Comparison of ENCODE assay signal across 13 cellular contexts in genomic region chr10:112959207-112959838, GRCh38. TPM values are rescaled to one million over a fixed set of nuclear protein-coding genes. Genes with fewer than 3 reads are reported as not detected.
DNase-seq lines count a peak whose midpoint lies in the region; ATAC-seq and TF ChIP-seq lines count a peak whose summit lies in the region.
"Had no signal": no experiment of that assay in that cellular context is flagged by ENCODE, and none has a peak within 500 bp of the region (broad histone marks: within the 10 kb centered on the region; RNA-seq: fewer than 3 reads in every experiment).

No MANE protein-coding gene starts in this region.

- in situ Hi-C loops in SK-MEL-5 (cut with HindIII; ENCODE audit: low pct_unique_long_range_greater_than_20kb, low sequenced_read_pairs), result no loop called here

- H3K4me1 ChIP-seq in psoas muscle, result peaks cover 46% of the 10 kb centered on the region

- no peaks in the 10 kb centered on the region for H3K27me3 ChIP-seq in psoas muscle (ENCODE audit: insufficient read depth in 3 of 3, low read length in 2 of 3)
- H3K27me3 ChIP-seq: gastroesophageal sphincter had no signal

- 72 to 75% (median 72%) methylated on average over 6 of the region's 6 CpGs for WGBS in psoas muscle, 3 donors

- no peak for ATAC-seq in HG03108 (IDR thresholded peaks at IDR 0.05; ENCODE audit: unreplicated experiment)
- no peak for ATAC-seq in GM19467 (IDR thresholded peaks at IDR 0.05; ENCODE audit: unreplicated experiment)
- ATAC-seq in psoas muscle, result no peak
- ATAC-seq: activated CD8-positive, alpha-beta memory T cell treated with anti-CD3 and anti-CD28 coated beads, Interleukin-2, amount 10 ng/mL, durations not matched to agents 7 days and 5 days; gastroesophageal sphincter had no signal

- no peak overlapping the region for H3K27ac ChIP-seq in psoas muscle
- H3K27ac ChIP-seq: gastroesophageal sphincter had no signal

- TF ChIP-seq CTCF in fibroblast of the aortic adventitia (IDR thresholded peaks at IDR 0.05; ENCODE audit: insufficient read depth, low read length) (no peak), psoas muscle (IDR thresholded peaks at IDR 0.05) (no peak)

- H3K36me3 ChIP-seq in psoas muscle (ENCODE audit: insufficient read depth in 1 of 2, low read depth in 1 of 2), result no peaks in the 10 kb centered on the region
- H3K36me3 ChIP-seq: gastroesophageal sphincter had no signal

- DNase-seq in HCEC 1CT (peak; percentile 35), SK-MEL-5 (ENCODE audit: low read depth, low spot score) (peak; percentile 50), fibroblast of the aortic adventitia (ENCODE audit: low read depth) (peak; percentile 62), skeletal muscle cell (ENCODE audit: low read depth) (peak; percentile 90), NCI-H2107 treated with DMSO at 0.1 percent for 48 hours (lab: John Stamatoyannopoulos, UW; ENCODE audit: unreplicated experiment) (no peak), psoas muscle (no peak)
- DNase-seq: activated CD8-positive, alpha-beta memory T cell treated with anti-CD3 and anti-CD28 coated beads, Interleukin-2, amount 10 ng/mL, durations not matched to agents 7 days and 5 days; anterior cingulate cortex; DMS79 treated with DMSO at 0.1 percent for 48 hours; NCI-H524 had no signal

- H3K4me3 ChIP-seq in fibroblast of the aortic adventitia (ENCODE audit: low read depth, low read length) (no peak overlapping the region), skeletal muscle cell (ENCODE audit: low read depth, low read length) (no peak overlapping the region), psoas muscle (no peak overlapping the region)
- H3K4me3 ChIP-seq: gastroesophageal sphincter had no signal

- intact Hi-C loops in psoas muscle (cut with DNase I), result loop anchor here in 1 of 2 donors (10.0 kb wide), 2 partner anchors 45 to 95 kb away; no protein-coding TSS in a partner anchor

- H3K9me3 ChIP-seq in psoas muscle, result no peaks in the 10 kb centered on the region
- H3K9me3 ChIP-seq: gastroesophageal sphincter had no signal

RNA-seq across cellular contexts. Expression of gene TCF7L2, which starts 9.3 kb away (rescaled TPM):
- 2.6 and 3.9 TPM in 2 replicates for total RNA-seq in SK-MEL-5 (2014; rRNA removed; shearing (Covaris generic))
- polyA plus RNA-seq in SK-MEL-5 (2015; cell fraction: cytosol; rRNA removed), result 21.5 and 24.3 TPM in 2 replicates
- polyA plus RNA-seq in SK-MEL-5 (2015; cell fraction: nucleus; rRNA removed), result 18.1 and 40.9 TPM in 2 replicates
- 8.8 and 14.8 TPM in 2 replicates for total RNA-seq in fibroblast of the aortic adventitia (ENCODE audit: low replicate concordance)
- total RNA-seq in psoas muscle, result 1 to 10 TPM; 4.3 to 8.5 (median 5.9) TPM
- polyA plus RNA-seq in psoas muscle, result 1 to 10 TPM; 1.8 to 3.4 (median 2.5) TPM

Comparison
In these comparisons a context has a peak if more than half of its experiments do, and no peak if none do; other contexts are left out.
1. DNase-seq: peak in HCEC 1CT (single experiment), SK-MEL-5 (single experiment), fibroblast of the aortic adventitia (single experiment) and skeletal muscle cell (single experiment); none in NCI-H2107 treated with DMSO at 0.1 percent for 48 hours (single experiment) and psoas muscle (0 of 2).